In the genomic region with DNA sequence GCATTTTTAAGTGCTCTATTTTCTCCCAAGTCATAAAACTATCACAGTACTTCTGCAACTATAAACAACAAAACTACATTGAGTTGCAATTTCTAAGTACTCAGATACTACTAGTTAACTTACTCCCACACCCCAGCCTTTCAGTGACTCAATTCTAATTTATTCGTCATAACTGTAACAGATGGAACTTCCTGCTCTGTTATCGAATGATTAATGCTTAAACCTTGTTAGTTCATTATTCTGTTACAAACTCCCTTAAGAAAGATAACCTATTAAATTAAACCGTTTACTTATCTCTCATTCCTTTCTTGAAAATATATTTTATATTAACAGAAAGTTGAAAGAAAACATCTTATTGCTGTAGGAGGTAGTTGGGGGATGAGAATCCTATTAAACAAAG, we compare ENCODE assay signal across 9 cellular contexts. TPM values are rescaled to one million over a fixed set of nuclear protein-coding genes. Genes with fewer than 3 reads are reported as not detected.
DNase-seq lines count a peak whose midpoint lies in the region; ATAC-seq, FAIRE-seq and TF ChIP-seq lines count a peak whose summit lies in the region.
"Had no signal": no experiment of that assay in that cellular context is flagged by ENCODE, and none has a peak within 500 bp of the region (broad histone marks: within the 10 kb centered on the region; RNA-seq: fewer than 3 reads in every experiment).

No MANE protein-coding gene starts in this region.

- H3K4me1 Mint-ChIP-seq in activated naive CD4-positive, alpha-beta T cell treated with anti-CD3 and anti-CD28 coated beads, Interleukin-2, amount 10 ng/mL, durations not matched to agents 7 days and 5 days = peaks cover 6% of the 10 kb centered on the region

- peak; percentile 67 for DNase-seq in GM04504 (ENCODE audit: low read depth)
- DNase-seq in HPDE6-E6E7 (ENCODE audit: extremely low spot score) = peak; percentile 72
- peak; percentile 41 to 77 for DNase-seq in foreskin keratinocyte
- DNase-seq in activated naive CD4-positive, alpha-beta T cell treated with anti-CD3 and anti-CD28 coated beads, Interleukin-2, amount 10 ng/mL, durations not matched to agents 7 days and 5 days = no peak
- DNase-seq in ecto neural progenitor cell (ENCODE audit: low spot score) = no peak
- no peak for DNase-seq in Karpas-422
- no peak for DNase-seq in D721Med (ENCODE audit: insufficient read length, low spot score)
- DNase-seq: activated naive CD8-positive, alpha-beta T cell treated with anti-CD3 and anti-CD28 coated beads, Interleukin-2, amount 10 ng/mL, durations not matched to agents 7 days and 5 days had no signal

- no peak overlapping the region for H3K27ac Mint-ChIP-seq in activated naive CD4-positive, alpha-beta T cell treated with anti-CD3 and anti-CD28 coated beads, Interleukin-2, amount 10 ng/mL, durations not matched to agents 7 days and 5 days
- H3K27ac Mint-ChIP-seq: activated naive CD8-positive, alpha-beta T cell treated with anti-CD3 and anti-CD28 coated beads, Interleukin-2, amount 10 ng/mL, durations not matched to agents 7 days and 5 days had no signal

- no peaks in the 10 kb centered on the region for H3K27me3 Mint-ChIP-seq in activated naive CD4-positive, alpha-beta T cell treated with anti-CD3 and anti-CD28 coated beads, Interleukin-2, amount 10 ng/mL, durations not matched to agents 7 days and 5 days

- H3K9ac ChIP-seq in Karpas-422 (ENCODE audit: low read length) = no peak overlapping the region

- TF ChIP-seq CTCF in foreskin keratinocyte (conservative IDR thresholded peaks at IDR 0.05) (no peak), D721Med (IDR thresholded peaks at IDR 0.05; ENCODE audit: insufficient read depth, missing control alignments) (no peak)

- no peak overlapping the region for H3K4me3 Mint-ChIP-seq in activated naive CD4-positive, alpha-beta T cell treated with anti-CD3 and anti-CD28 coated beads, Interleukin-2, amount 10 ng/mL, durations not matched to agents 7 days and 5 days
- H3K4me3 Mint-ChIP-seq: activated naive CD8-positive, alpha-beta T cell treated with anti-CD3 and anti-CD28 coated beads, Interleukin-2, amount 10 ng/mL, durations not matched to agents 7 days and 5 days had no signal

- CTCF ChIA-PET in activated naive CD4-positive, alpha-beta T cell treated with anti-CD3 and anti-CD28 coated beads, Interleukin-2, amount 10 ng/mL, durations not matched to agents 7 days and 5 days (lab: Charles Lee) = no interaction called here

- H3K27ac ChIP-seq in foreskin keratinocyte (peak overlapping the region; percentile 15), Karpas-422 (ENCODE audit: low read length) (no peak overlapping the region)

- no peaks in the 10 kb centered on the region for H3K9me2 ChIP-seq in Karpas-422 (replicated peaks; ENCODE audit: insufficient read depth, low read length)

- peak; percentile 97 for ATAC-seq in GM21529 (IDR thresholded peaks at IDR 0.05; ENCODE audit: unreplicated experiment)
- ATAC-seq in foreskin keratinocyte = peak; percentile 99

- no peaks in the 10 kb centered on the region for H4K20me1 ChIP-seq in Karpas-422 (ENCODE audit: insufficient read depth, low read depth, low read length)

- no peak for FAIRE-seq in D721Med (lab: Jason Lieb, UNC)

- H3K27me3 ChIP-seq in foreskin keratinocyte (no peaks in the 10 kb centered on the region), Karpas-422 (ENCODE audit: low read length) (no peaks in the 10 kb centered on the region)

- H3K4me3 ChIP-seq in Karpas-422 (ENCODE audit: low read length) = no peak overlapping the region

- no peaks in the 10 kb centered on the region for H3K36me3 Mint-ChIP-seq in activated naive CD4-positive, alpha-beta T cell treated with anti-CD3 and anti-CD28 coated beads, Interleukin-2, amount 10 ng/mL, durations not matched to agents 7 days and 5 days
- H3K36me3 Mint-ChIP-seq: activated naive CD8-positive, alpha-beta T cell treated with anti-CD3 and anti-CD28 coated beads, Interleukin-2, amount 10 ng/mL, durations not matched to agents 7 days and 5 days had no signal

- H3K36me3 ChIP-seq in Karpas-422 (ENCODE audit: insufficient read depth, low read length) = no peaks in the 10 kb centered on the region

- no peaks in the 10 kb centered on the region for H3K9me3 Mint-ChIP-seq in activated naive CD4-positive, alpha-beta T cell treated with anti-CD3 and anti-CD28 coated beads, Interleukin-2, amount 10 ng/mL, durations not matched to agents 7 days and 5 days
- H3K9me3 Mint-ChIP-seq: activated naive CD8-positive, alpha-beta T cell treated with anti-CD3 and anti-CD28 coated beads, Interleukin-2, amount 10 ng/mL, durations not matched to agents 7 days and 5 days had no signal

- H3K4me1 ChIP-seq in foreskin keratinocyte = peaks cover 10% of the 10 kb centered on the region
- H3K4me1 ChIP-seq in Karpas-422 (ENCODE audit: low read length) = no peaks in the 10 kb centered on the region

- H3K4me2 ChIP-seq in Karpas-422 (ENCODE audit: low read depth, low read length, poor library complexity, severe bottlenecking) = no peak overlapping the region

- H2AFZ ChIP-seq in Karpas-422 (ENCODE audit: low read length) = no peak overlapping the region

- H3K79me2 ChIP-seq in Karpas-422 (ENCODE audit: low read length) = no peaks in the 10 kb centered on the region

- H3K9me3 ChIP-seq in Karpas-422 (ENCODE audit: low read length) = no peaks in the 10 kb centered on the region

RNA-seq across cellular contexts. Expression of a gene that starts 17.0 kb away (rescaled TPM):
- total RNA-seq in foreskin keratinocyte = not detected in 2 replicates
- polyA plus RNA-seq in foreskin keratinocyte = not detected in 2 replicates
- not detected in 2 replicates for total RNA-seq in Karpas-422 (2014; rRNA removed; shearing (Covaris generic); ENCODE audit: low replicate concordance)
- total RNA-seq: activated naive CD8-positive, alpha-beta T cell treated with anti-CD3 and anti-CD28 coated beads, Interleukin-2, amount 10 ng/mL, durations not matched to agents 7 days and 5 days had no signal

RNA-seq across cellular contexts. Expression of a gene that starts 35.3 kb away (rescaled TPM):
- total RNA-seq in foreskin keratinocyte = 33.4 and 35.6 TPM in 2 replicates
- 2.7 and 3.2 TPM in 2 replicates for polyA plus RNA-seq in foreskin keratinocyte
- total RNA-seq in Karpas-422 (2014; rRNA removed; shearing (Covaris generic); ENCODE audit: low replicate concordance) = 30.5 and 40.4 TPM in 2 replicates

Comparison
In these comparisons a context has a peak if more than half of its experiments do, and no peak if none do; other contexts are left out.
1. DNase-seq: peak in GM04504 (single experiment), HPDE6-E6E7 (single experiment) and foreskin keratinocyte (2 of 2); none in activated naive CD4-positive, alpha-beta T cell treated with anti-CD3 and anti-CD28 coated beads, Interleukin-2, amount 10 ng/mL, durations not matched to agents 7 days and 5 days (single experiment), ecto neural progenitor cell (single experiment), Karpas-422 (single experiment) and D721Med (single experiment).